ENCODE assay signal across 16 cellular contexts in the genomic region with DNA sequence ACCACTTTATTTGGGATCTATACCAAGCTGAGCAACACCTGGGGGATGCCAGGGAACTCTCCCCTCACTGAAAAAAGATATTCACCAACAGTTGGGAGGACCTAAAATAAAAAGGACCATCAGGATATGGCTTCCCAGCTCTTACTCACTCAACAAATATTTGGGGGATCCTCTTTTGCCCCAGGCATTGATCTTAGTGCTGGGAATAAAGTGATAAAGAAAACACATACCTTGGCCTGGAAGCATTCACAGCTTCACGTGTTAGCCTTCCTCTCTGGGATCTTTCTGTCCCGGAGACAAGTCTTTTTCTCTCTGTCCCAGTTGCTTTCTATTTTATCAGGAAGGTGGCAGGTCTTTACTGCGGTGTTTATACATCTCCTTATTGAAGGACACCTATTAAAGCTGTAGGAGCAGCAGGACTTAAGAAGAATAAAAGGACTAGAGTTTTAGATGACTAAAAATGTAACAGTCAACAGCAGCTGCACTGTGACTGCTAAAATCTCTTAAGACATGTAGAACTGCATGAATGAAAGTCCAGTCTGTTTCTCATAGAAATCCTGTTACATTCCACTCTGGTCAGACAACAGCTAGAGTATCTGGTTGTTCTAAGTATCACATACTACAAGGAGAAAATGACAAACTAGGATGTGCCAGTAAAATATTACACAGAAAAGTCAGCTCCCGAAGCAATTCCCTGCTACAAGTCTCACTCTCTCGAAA.
DNase-seq lines count a peak whose midpoint lies in the region; ATAC-seq and TF ChIP-seq lines count a peak whose summit lies in the region.
"Had no signal": no experiment of that assay in that cellular context is flagged by ENCODE, and none has a peak within 500 bp of the region (broad histone marks: within the 10 kb centered on the region; RNA-seq: fewer than 3 reads in every experiment).

No MANE protein-coding gene starts in this region.

- H3K4me1 ChIP-seq in cardiac muscle cell (ENCODE audit: low read depth), result peaks cover 5% of the 10 kb centered on the region
- H3K4me1 ChIP-seq in gastroesophageal sphincter, result peaks cover 7 to 45% (median 15%) of the 10 kb centered on the region in 3 donors
- peaks cover 0 to 46% (median 28%) of the 10 kb centered on the region in 4 donors for H3K4me1 ChIP-seq in sigmoid colon
- H3K4me1 ChIP-seq in PC-3 (ENCODE audit: insufficient read depth, low read length), result no peaks in the 10 kb centered on the region

- no peaks in the 10 kb centered on the region for H4K20me1 ChIP-seq in PC-3 (ENCODE audit: low read length)

- TF ChIP-seq EP300 in gastroesophageal sphincter (IDR thresholded peaks at IDR 0.05) (no peak), sigmoid colon (IDR thresholded peaks at IDR 0.05) (no peak)

- H3K9me2 ChIP-seq in PC-3 (replicated peaks; ENCODE audit: low read length), result no peaks in the 10 kb centered on the region

- H3K4me3 ChIP-seq in cardiac muscle cell (no peak overlapping the region), gastroesophageal sphincter (no peak overlapping the region), sigmoid colon (no peak overlapping the region), PC-3 (ENCODE audit: low read length) (no peak overlapping the region)
- H3K4me3 ChIP-seq: GM23248 had no signal

- TF ChIP-seq POLR2A in gastroesophageal sphincter (IDR thresholded peaks at IDR 0.05) (no peak), sigmoid colon (IDR thresholded peaks at IDR 0.05) (no peak)

- H3K27ac ChIP-seq in cardiac muscle cell (peak overlapping the region; percentile 35), gastroesophageal sphincter (peak overlapping the region in 3 of 4 donors; percentile 47 to 53 (median 50)), sigmoid colon (peak overlapping the region in 3 of 4 donors; percentile 20 to 56 (median 45)), PC-3 (ENCODE audit: low read length) (no peak overlapping the region)
- H3K27ac ChIP-seq: 22Rv1, GM23248, HL-60 had no signal

- H3K9me3 ChIP-seq in cardiac muscle cell (ENCODE audit: low read depth) (no peaks in the 10 kb centered on the region), gastroesophageal sphincter (no peaks in the 10 kb centered on the region), sigmoid colon (no peaks in the 10 kb centered on the region), PC-3 (ENCODE audit: low read length) (no peaks in the 10 kb centered on the region)
- H3K9me3 ChIP-seq: BE2C had no signal

- DNase-seq in cardiac muscle cell (ENCODE audit: low read depth in 1 of 2, low spot score in 1 of 2) (no peak), Right ventricle myocardium inferior (ENCODE audit: missing footprints) (no peak), sigmoid colon (no peak), PC-3 (no peak), NCI-H69 (lab: John Stamatoyannopoulos, UW) (no peak), NCI-H1694 treated with DMSO at 0.1 percent for 48 hours (lab: John Stamatoyannopoulos, UW) (no peak)
- DNase-seq: BE2C; CD4-positive, alpha-beta T cell; GM23248; NCI-H1930; NCI-H82 had no signal

- POLR2A ChIA-PET in PC-3 (lab: Charles Lee; ENCODE audit: unreplicated experiment), result no interaction called here

- H2AFZ ChIP-seq in PC-3 (ENCODE audit: low read length), result no peak overlapping the region
- H2AFZ ChIP-seq: GM23248 had no signal

- no peak for ATAC-seq in Right ventricle myocardium inferior
- no peak for ATAC-seq in gastroesophageal sphincter
- no peak for ATAC-seq in PC-3
- ATAC-seq in GM21786 (IDR thresholded peaks at IDR 0.05; ENCODE audit: unreplicated experiment), result no peak
- ATAC-seq: SK-N-SH treated with all-trans-retinoic acid at 6 μM for 48 hours had no signal

- TF ChIP-seq CTCF in cardiac muscle cell (IDR thresholded peaks at IDR 0.05; ENCODE audit: low read depth, low read length), result no peak
- no peak for TF ChIP-seq CTCF in gastroesophageal sphincter (IDR thresholded peaks at IDR 0.05)
- no peak for TF ChIP-seq CTCF in sigmoid colon (IDR thresholded peaks at IDR 0.05)
- no peak for TF ChIP-seq CTCF in PC-3 (conservative IDR thresholded peaks at IDR 0.05; ENCODE audit: low read depth, low read length)

- CTCF ChIA-PET in PC-3 (lab: Charles Lee), result no interaction called here

- H3K79me2 ChIP-seq in PC-3 (ENCODE audit: low read length), result no peaks in the 10 kb centered on the region

- H3K4me2 ChIP-seq in PC-3 (ENCODE audit: low read length), result no peak overlapping the region

- no peaks in the 10 kb centered on the region for H3K27me3 ChIP-seq in cardiac muscle cell
- no peaks in the 10 kb centered on the region for H3K27me3 ChIP-seq in gastroesophageal sphincter
- H3K27me3 ChIP-seq in sigmoid colon, result no peaks in the 10 kb centered on the region
- H3K27me3 ChIP-seq in PC-3 (ENCODE audit: low read length), result peaks cover 5% of the 10 kb centered on the region; the same call in 1 of the 2 replicates
- H3K27me3 ChIP-seq: BE2C had no signal

- no peaks in the 10 kb centered on the region for H3K36me3 ChIP-seq in cardiac muscle cell
- H3K36me3 ChIP-seq in gastroesophageal sphincter, result peaks cover 0 to 69% of the 10 kb centered on the region in 2 donors
- peaks cover 12 to 66% (median 14%) of the 10 kb centered on the region in 4 donors for H3K36me3 ChIP-seq in sigmoid colon
- H3K36me3 ChIP-seq in PC-3 (ENCODE audit: low read depth, low read length), result no peaks in the 10 kb centered on the region

- H3K9ac ChIP-seq in PC-3 (ENCODE audit: low read length), result no peak overlapping the region
- H3K9ac ChIP-seq: GM23248 had no signal

- WGBS in gastroesophageal sphincter (ENCODE audit: low coverage in 1 of 2), 2 donors, result 54 to 64% methylated on average over 5 of the region's 5 CpGs
- WGBS in sigmoid colon, 2 donors, result 69 to 77% methylated on average over 5 of the region's 5 CpGs

- intact Hi-C loops in Right ventricle myocardium inferior (cut with DNase I), result no loop called here
- intact Hi-C loops in sigmoid colon (cut with DNase I), result no loop called here
- intact Hi-C loops in PC-3 (cut with micrococcal nuclease), result no loop called here

- no peaks in the 10 kb centered on the region for H3F3A ChIP-seq in PC-3 (ENCODE audit: low read length, unreplicated experiment)

- BruUV-seq in PC-3 (replicated peaks; lab: Mats Ljungman, UMichigan), result no TSS peak
